21 cellular contexts compared by ENCODE assay signal in the genomic region with DNA sequence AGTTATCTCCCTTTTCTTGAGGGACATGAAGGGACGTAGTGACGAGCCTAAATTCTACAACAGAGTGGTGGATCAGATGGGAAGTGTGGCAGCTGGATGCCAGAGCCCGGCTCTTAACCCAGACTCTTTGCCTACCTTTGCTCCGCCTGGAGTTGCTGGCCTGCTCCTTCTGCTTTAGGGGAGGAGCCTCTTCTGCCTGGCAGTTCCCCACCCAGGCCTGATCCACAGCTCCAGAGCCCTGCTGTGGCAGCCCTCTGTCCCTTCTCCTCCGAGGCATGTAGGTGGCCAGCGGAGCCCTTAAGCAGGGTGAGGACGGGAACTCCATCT. TPM values are rescaled to one million over a fixed set of nuclear protein-coding genes. Genes with fewer than 3 reads are reported as not detected.
DNase-seq lines count a peak whose midpoint lies in the region; ATAC-seq and TF ChIP-seq lines count a peak whose summit lies in the region.
"Had no signal": no experiment of that assay in that cellular context is flagged by ENCODE, and none has a peak within 500 bp of the region (broad histone marks: within the 10 kb centered on the region; RNA-seq: fewer than 3 reads in every experiment).

No MANE protein-coding gene starts in this region.

- H3K36me3 ChIP-seq in heart right ventricle (no peaks in the 10 kb centered on the region), NT2/D1 (ENCODE audit: insufficient read depth, insufficient read length, low read length) (no peaks in the 10 kb centered on the region), aorta (ENCODE audit: control insufficient read depth in 1 of 2, insufficient read depth in 2 of 2, low read length in 1 of 2) (no peaks in the 10 kb centered on the region), Peyer's patch (no peaks in the 10 kb centered on the region)
- H3K36me3 ChIP-seq: colonic mucosa had no signal

- DNase-seq in heart right ventricle: no peak
- no peak for DNase-seq in cardiac septum (ENCODE audit: low spot score)
- DNase-seq in NT2/D1 (ENCODE audit: low read depth, low spot score): no peak
- no peak for DNase-seq in glutamatergic neuron
- DNase-seq in aorta: peak in 1 of 2 donors; percentile 65
- no peak for DNase-seq in COLO829 (ENCODE audit: low spot score)
- no peak for DNase-seq in Peyer's patch
- DNase-seq in activated CD8-positive, alpha-beta T cell treated with anti-CD3 and anti-CD28 coated beads for 36 hours: no peak
- DNase-seq: activated CD4-positive, alpha-beta T cell treated with anti-CD3 and anti-CD28 coated beads, Interleukin-2, amount 10 ng/mL, durations not matched to agents 24 days and 14 days; natural killer cell; stimulated activated CD4-positive, alpha-beta T cell treated with anti-CD3 and anti-CD28 coated beads, Interleukin-2, amount 100 ng/mL, for 24 hours; stimulated activated CD8-positive, alpha-beta memory T cell treated with anti-CD3 and anti-CD28 coated beads, Interleukin-4, amount 100 ng/mL, for 48 hours; T-helper 2 cell; trophoblast cell had no signal

- intact Hi-C loops in heart right ventricle (cut with DNase I): loop anchor here in 4 of 10 donors (5.0 to 10.0 kb wide), 3 partner anchors 45 to 52 kb away; a partner anchor contains a TSS
- intact Hi-C loops in cardiac septum (cut with DNase I): no loop called here
- intact Hi-C loops in aorta (cut with DNase I): no loop called here
- intact Hi-C loops in activated CD8-positive, alpha-beta T cell treated with anti-CD3 and anti-CD28 coated beads for 36 hours (cut with micrococcal nuclease): no loop called here

- H3K9me3 ChIP-seq in heart right ventricle (no peaks in the 10 kb centered on the region), NT2/D1 (ENCODE audit: insufficient read depth, low read length) (peaks cover 16% of the 10 kb centered on the region; the same call in 1 of the 2 replicates), aorta (ENCODE audit: control insufficient read depth, low read length) (no peaks in the 10 kb centered on the region), Peyer's patch (no peaks in the 10 kb centered on the region)
- H3K9me3 ChIP-seq: Caco-2, colonic mucosa had no signal

- ATAC-seq in heart right ventricle: peak in 5 of 8 donors; percentile 3 to 8 (median 5)
- ATAC-seq in aorta (ENCODE audit: low FRiP score): peak; percentile 9
- no peak for ATAC-seq in activated CD8-positive, alpha-beta T cell treated with anti-CD3 and anti-CD28 coated beads for 36 hours
- ATAC-seq: esophagus mucosa, natural killer cell, Panc1 had no signal

- peaks cover 19% of the 10 kb centered on the region for H3K9me3 Mint-ChIP-seq in glutamatergic neuron (ENCODE audit: unreplicated experiment)
- H3K9me3 Mint-ChIP-seq in activated CD8-positive, alpha-beta T cell treated with anti-CD3 and anti-CD28 coated beads for 36 hours: no peaks in the 10 kb centered on the region
- H3K9me3 Mint-ChIP-seq: activated CD4-positive, alpha-beta T cell treated with anti-CD3 and anti-CD28 coated beads, Interleukin-2, amount 10 ng/mL, durations not matched to agents 24 days and 14 days; activated T-helper 1 cell treated with anti-CD3 and anti-CD28 coated beads, Interleukin-12 subunit alpha, Interleukin-12 subunit beta, Interleukin-2, Interleukin-4 antibody, amounts not matched to agents 30 ng/mL and 10 ng/mL and 1 ng/mL, durations not matched to agents 14 hours and 24 hours and 36 hours; natural killer cell had no signal

- H3K4me1 ChIP-seq in heart right ventricle (peaks cover 12 to 38% (median 31%) of the 10 kb centered on the region in 9 donors), NT2/D1 (ENCODE audit: insufficient read depth, insufficient read length) (peaks cover 38% of the 10 kb centered on the region), aorta (ENCODE audit: control insufficient read depth in 1 of 2, insufficient read depth in 2 of 2, low read length in 2 of 2) (no peaks in the 10 kb centered on the region), Peyer's patch (peaks cover 7 to 28% (median 12%) of the 10 kb centered on the region in 4 donors)

- H3K27ac Mint-ChIP-seq in glutamatergic neuron (ENCODE audit: unreplicated experiment): peak overlapping the region; percentile 99
- no peak overlapping the region for H3K27ac Mint-ChIP-seq in activated CD8-positive, alpha-beta T cell treated with anti-CD3 and anti-CD28 coated beads for 36 hours
- H3K27ac Mint-ChIP-seq: activated CD4-positive, alpha-beta T cell treated with anti-CD3 and anti-CD28 coated beads, Interleukin-2, amount 10 ng/mL, durations not matched to agents 24 days and 14 days; activated T-helper 1 cell treated with anti-CD3 and anti-CD28 coated beads, Interleukin-12 subunit alpha, Interleukin-12 subunit beta, Interleukin-2, Interleukin-4 antibody, amounts not matched to agents 30 ng/mL and 10 ng/mL and 1 ng/mL, durations not matched to agents 14 hours and 24 hours and 36 hours; natural killer cell had no signal

- H3K27me3 Mint-ChIP-seq in glutamatergic neuron (ENCODE audit: unreplicated experiment): peaks cover 22% of the 10 kb centered on the region
- H3K27me3 Mint-ChIP-seq in activated CD8-positive, alpha-beta T cell treated with anti-CD3 and anti-CD28 coated beads for 36 hours: peaks cover 43% of the 10 kb centered on the region

- H3K27ac ChIP-seq in heart right ventricle (no peak overlapping the region), aorta (ENCODE audit: low read depth in 1 of 2, low read length in 2 of 2) (peak overlapping the region in 1 of 2 donors; percentile 33), Peyer's patch (no peak overlapping the region)
- H3K27ac ChIP-seq: colonic mucosa had no signal

- H3K36me3 Mint-ChIP-seq in glutamatergic neuron (ENCODE audit: unreplicated experiment): no peaks in the 10 kb centered on the region
- no peaks in the 10 kb centered on the region for H3K36me3 Mint-ChIP-seq in activated CD8-positive, alpha-beta T cell treated with anti-CD3 and anti-CD28 coated beads for 36 hours (ENCODE audit: low read depth)
- H3K36me3 Mint-ChIP-seq: natural killer cell had no signal

- H3K4me1 Mint-ChIP-seq in glutamatergic neuron (ENCODE audit: low read depth, unreplicated experiment): peaks cover 6% of the 10 kb centered on the region
- peaks cover 13% of the 10 kb centered on the region for H3K4me1 Mint-ChIP-seq in activated CD8-positive, alpha-beta T cell treated with anti-CD3 and anti-CD28 coated beads for 36 hours (ENCODE audit: low read depth)

- CTCF ChIA-PET in activated CD8-positive, alpha-beta T cell treated with anti-CD3 and anti-CD28 coated beads for 36 hours (lab: Charles Lee): interaction anchor here (2.4 to 13.6 kb wide), 5 partner anchors 12 to 66 kb away, joined by 9 to 145 read pairs (median 115); a partner anchor contains a TSS

- H3K4me3 Mint-ChIP-seq in glutamatergic neuron (ENCODE audit: unreplicated experiment): peak overlapping the region; percentile 93
- no peak overlapping the region for H3K4me3 Mint-ChIP-seq in activated CD8-positive, alpha-beta T cell treated with anti-CD3 and anti-CD28 coated beads for 36 hours
- H3K4me3 Mint-ChIP-seq: activated CD4-positive, alpha-beta T cell treated with anti-CD3 and anti-CD28 coated beads, Interleukin-2, amount 10 ng/mL, durations not matched to agents 24 days and 14 days; activated T-helper 1 cell treated with anti-CD3 and anti-CD28 coated beads, Interleukin-12 subunit alpha, Interleukin-12 subunit beta, Interleukin-2, Interleukin-4 antibody, amounts not matched to agents 30 ng/mL and 10 ng/mL and 1 ng/mL, durations not matched to agents 14 hours and 24 hours and 36 hours; natural killer cell had no signal

- H3K4me3 ChIP-seq in heart right ventricle: peak overlapping the region in 1 of 10 donors; percentile 25
- no peak overlapping the region for H3K4me3 ChIP-seq in NT2/D1 (ENCODE audit: insufficient read length, low read depth)
- H3K4me3 ChIP-seq in aorta (ENCODE audit: low read length in 2 of 2): no peak overlapping the region
- no peak overlapping the region for H3K4me3 ChIP-seq in Peyer's patch
- H3K4me3 ChIP-seq: colonic mucosa had no signal

- TF ChIP-seq CTCF in heart right ventricle (IDR thresholded peaks at IDR 0.05) (no peak), glutamatergic neuron (IDR thresholded peaks at IDR 0.05; ENCODE audit: partially characterized antibody, unreplicated experiment) (no peak), Peyer's patch (IDR thresholded peaks at IDR 0.05) (no peak)
- TF ChIP-seq CTCF in activated CD8-positive, alpha-beta T cell treated with anti-CD3 and anti-CD28 coated beads for 36 hours (IDR thresholded peaks at IDR 0.05): no peak

- POLR2A ChIA-PET in activated CD8-positive, alpha-beta T cell treated with anti-CD3 and anti-CD28 coated beads for 36 hours (lab: Charles Lee): interaction anchor here (0.7 to 1.9 kb wide), 3 partner anchors 27 to 49 kb away, joined by 3 to 5 read pairs (median 4); no protein-coding TSS in a partner anchor

- WGBS in heart right ventricle, 2 donors: 68 to 75% methylated on average over 7 of the region's 7 CpGs
- 12 to 14% methylated on average over 7 of the region's 7 CpGs for WGBS in aorta, 2 donors

- peaks cover 20 to 49% (median 38%) of the 10 kb centered on the region in 7 donors for H3K27me3 ChIP-seq in heart right ventricle
- H3K27me3 ChIP-seq in NT2/D1 (ENCODE audit: insufficient read depth, insufficient read length): peaks cover 24% of the 10 kb centered on the region
- no peaks in the 10 kb centered on the region for H3K27me3 ChIP-seq in aorta (ENCODE audit: control insufficient read depth in 1 of 2, insufficient read depth in 2 of 2, low read length in 1 of 2)
- H3K27me3 ChIP-seq in Peyer's patch: peaks cover 0 to 27% of the 10 kb centered on the region in 2 donors

- H3K9ac ChIP-seq in NT2/D1 (ENCODE audit: insufficient read length, low read depth): peak overlapping the region; percentile 46

- TF ChIP-seq POLR2A in Peyer's patch (IDR thresholded peaks at IDR 0.05): no peak

RNA-seq across cellular contexts. Expression of a gene that starts 2.3 kb away (rescaled TPM):
- total RNA-seq in heart right ventricle: under 1 TPM in 5 of 10 donors, not detected in 5; 0.10 to 0.64 (median 0.47) TPM
- under 1 TPM; 0.35 to 0.51 TPM for polyA plus RNA-seq in heart right ventricle
- 0.38 TPM for total RNA-seq in cardiac septum
- 2,189 TPM for total RNA-seq in glutamatergic neuron (ENCODE audit: unreplicated experiment)
- 1 to 10 TPM in 1 of 2 donors, under 1 TPM in 1; 0.49 to 5.4 TPM for total RNA-seq in aorta
- polyA plus RNA-seq in aorta: 10 to 100 TPM in 1 of 2 donors, not detected in 1; 13.8 TPM
- total RNA-seq in Peyer's patch: 1 to 10 TPM in 3 of 4 donors, not detected in 1; 6.4 to 8.8 (median 6.5) TPM
- total RNA-seq in activated CD8-positive, alpha-beta T cell treated with anti-CD3 and anti-CD28 coated beads for 36 hours: not detected
- total RNA-seq: activated T-helper 1 cell treated with anti-CD3 and anti-CD28 coated beads, Interleukin-12 subunit alpha, Interleukin-12 subunit beta, Interleukin-2, Interleukin-4 antibody, amounts not matched to agents 30 ng/mL and 10 ng/mL and 1 ng/mL, durations not matched to agents 14 hours and 24 hours and 36 hours; liver; natural killer cell; renal cortical epithelial cell had no signal

RNA-seq across cellular contexts. Expression of a gene that starts 27.8 kb away (rescaled TPM):
- total RNA-seq in heart right ventricle (100 to 1,000 TPM in 2 of 10 donors, 10 to 100 TPM in 8; 25.9 to 106 (median 53.1) TPM), cardiac septum (39.5 TPM), glutamatergic neuron (ENCODE audit: unreplicated experiment) (66.7 TPM), aorta (100 to 1,000 TPM in 1 of 2 donors, 10 to 100 TPM in 1; 89.2 to 181 TPM), Peyer's patch (100 to 1,000 TPM; 143 to 442 (median 276) TPM)
- polyA plus RNA-seq in heart right ventricle (100 to 1,000 TPM in 1 of 2 donors, 10 to 100 TPM in 1; 24.5 to 389 TPM), aorta (100 to 1,000 TPM; 163 to 191 TPM)
- 100 to 1,000 TPM; 237 to 240 TPM for total RNA-seq in activated CD8-positive, alpha-beta T cell treated with anti-CD3 and anti-CD28 coated beads for 36 hours

RNA-seq across cellular contexts. Expression of a gene that starts 30.4 kb away (rescaled TPM):
- total RNA-seq in heart right ventricle (1 to 10 TPM in 2 of 10 donors, under 1 TPM in 5, not detected in 3; 0.40 to 4.9 (median 0.72) TPM), cardiac septum (not detected), glutamatergic neuron (ENCODE audit: unreplicated experiment) (11.7 TPM), aorta (1 to 10 TPM; 1.1 to 4.3 TPM), Peyer's patch (10 to 100 TPM in 2 of 4 donors, 1 to 10 TPM in 2; 8.0 to 28.1 (median 10.2) TPM)
- polyA plus RNA-seq in heart right ventricle (1 to 10 TPM in 1 of 2 donors, under 1 TPM in 1; 0.20 to 1.3 TPM), aorta (1 to 10 TPM in 1 of 2 donors, under 1 TPM in 1; 0.10 to 1.8 TPM)
- total RNA-seq in activated CD8-positive, alpha-beta T cell treated with anti-CD3 and anti-CD28 coated beads for 36 hours: 10 to 100 TPM; 46.6 to 52.6 TPM

RNA-seq across cellular contexts. Expression of a gene that starts 44.3 kb away (rescaled TPM):
- not detected for total RNA-seq in heart right ventricle
- not detected for polyA plus RNA-seq in heart right ventricle
- not detected for total RNA-seq in cardiac septum
- total RNA-seq in glutamatergic neuron (ENCODE audit: unreplicated experiment): 4.8 TPM
- not detected for total RNA-seq in aorta
- polyA plus RNA-seq in aorta: not detected
- not detected for total RNA-seq in Peyer's patch
- total RNA-seq in activated CD8-positive, alpha-beta T cell treated with anti-CD3 and anti-CD28 coated beads for 36 hours: not detected
- total RNA-seq: activated CD4-positive, alpha-beta T cell treated with anti-CD3 and anti-CD28 coated beads, Interleukin-2, amount 10 ng/mL, durations not matched to agents 24 days and 14 days; activated T-helper 1 cell treated with anti-CD3 and anti-CD28 coated beads, Interleukin-12 subunit alpha, Interleukin-12 subunit beta, Interleukin-2, Interleukin-4 antibody, amounts not matched to agents 30 ng/mL and 10 ng/mL and 1 ng/mL, durations not matched to agents 14 hours and 24 hours and 36 hours; colonic mucosa; esophagus mucosa; liver; natural killer cell had no signal
- polyA plus RNA-seq: liver had no signal

RNA-seq across cellular contexts. Expression of a gene that starts 54.0 kb away (rescaled TPM):
- total RNA-seq in heart right ventricle (under 1 TPM in 7 of 10 donors, not detected in 3; 0.17 to 0.59 (median 0.26) TPM), cardiac septum (0.70 TPM), glutamatergic neuron (ENCODE audit: unreplicated experiment) (4.5 TPM), aorta (under 1 TPM in 1 of 2 donors, not detected in 1; 0.24 TPM), Peyer's patch (10 to 100 TPM in 3 of 4 donors, 1 to 10 TPM in 1; 5.0 to 57.8 (median 56.4) TPM)
- polyA plus RNA-seq in heart right ventricle (under 1 TPM in 1 of 2 donors, not detected in 1; 0.01 TPM), aorta (1 to 10 TPM in 1 of 2 donors, under 1 TPM in 1; 0.50 to 1.2 TPM)
- total RNA-seq in activated CD8-positive, alpha-beta T cell treated with anti-CD3 and anti-CD28 coated beads for 36 hours: under 1 TPM in 1 of 2 experiments, not detected in 1; 0.14 TPM
- total RNA-seq: activated CD4-positive, alpha-beta T cell treated with anti-CD3 and anti-CD28 coated beads, Interleukin-2, amount 10 ng/mL, durations not matched to agents 24 days and 14 days; natural killer cell had no signal

Comparison
In these comparisons a context has a peak if more than half of its experiments do, and no peak if none do; other contexts are left out.
1. RNA of a gene that starts 2.3 kb away (total RNA-seq): 2,189 TPM in glutamatergic neuron (single experiment); 6.4 to 8.8 TPM in Peyer's patch, 0.49 to 5.4 TPM in aorta, 0.38 TPM in cardiac septum (single experiment), 0.10 to 0.64 TPM in heart right ventricle and not detected in activated CD8-positive, alpha-beta T cell treated with anti-CD3 and anti-CD28 coated beads for 36 hours; every median in the first group is over 100 times any median in the second.